Comparison of ENCODE assay signal across 15 cellular contexts in genomic region chr5:141135718-141136266, GRCh38. TPM values are rescaled to one million over a fixed set of nuclear protein-coding genes. Genes with fewer than 3 reads are reported as not detected.
A peak's percentile ranks its signal among the peaks of the same experiment; 100 is the strongest.
DNase-seq lines count a peak whose midpoint lies in the region; ATAC-seq, FAIRE-seq and TF ChIP-seq lines count a peak whose summit lies in the region.
"Had no signal": no experiment of that assay in that cellular context is flagged by ENCODE, and none has a peak within 500 bp of the region (broad histone marks: within the 10 kb centered on the region; RNA-seq: fewer than 3 reads in every experiment).

No MANE protein-coding gene starts in this region.

- H3K4me1 Mint-ChIP-seq in CD4-positive, CD25-positive, alpha-beta regulatory T cell, result peaks cover 3 to 7% (median 5%) of the 10 kb centered on the region in 4 donors
- peaks cover 8 to 14% (median 9%) of the 10 kb centered on the region in 3 donors for H3K4me1 Mint-ChIP-seq in T-cell
- H3K4me1 Mint-ChIP-seq in progenitor cell of endocrine pancreas (ENCODE audit: low read depth), result no peaks in the 10 kb centered on the region
- H3K4me1 Mint-ChIP-seq in stimulated activated naive B cell treated with anti-CD40 and anti-IgM and Interleukin-4, amounts not matched to agents 10 μg/mL and 1 μg/mL and 100 μg/mL, for 72 hours, result peaks cover 6 to 8% of the 10 kb centered on the region in 2 donors

- no peak for FAIRE-seq in D721Med (lab: Jason Lieb, UNC)
- FAIRE-seq: endometrium had no signal

- DNase-seq in CD4-positive, CD25-positive, alpha-beta regulatory T cell, result no peak
- DNase-seq in T-cell (no peak), progenitor cell of endocrine pancreas (ENCODE audit: low spot score, unreplicated experiment) (no peak), retina (no peak), D721Med (ENCODE audit: insufficient read length, low spot score) (no peak)
- DNase-seq in stimulated activated naive B cell treated with anti-CD40 and anti-IgM and Interleukin-4, amounts not matched to agents 10 μg/mL and 1 μg/mL and 100 μg/mL, for 72 hours, result no peak
- DNase-seq: activated CD8-positive, alpha-beta memory T cell treated with anti-CD3 and anti-CD28 coated beads, Interleukin-2, amount 10 ng/mL, durations not matched to agents 7 days and 5 days; amniotic stem cell; GOT3 had no signal

- peaks cover 15 to 17% of the 10 kb centered on the region in 2 experiments for H3K9me3 ChIP-seq in CD4-positive, CD25-positive, alpha-beta regulatory T cell (ENCODE audit: control insufficient read depth in 2 of 2, low read length in 2 of 2)

- CTCF ChIA-PET in T-cell (lab: Charles Lee), result interaction anchor here in 1 of 2 donors (1.3 kb wide), 1 partner anchor 14 kb away, joined by 3 read pairs; the partner anchor contains the start of gene PCDHB4

- peaks cover 4% of the 10 kb centered on the region for H3K36me3 Mint-ChIP-seq in CD4-positive, CD25-positive, alpha-beta regulatory T cell
- H3K36me3 Mint-ChIP-seq in T-cell, result no peaks in the 10 kb centered on the region
- H3K36me3 Mint-ChIP-seq in progenitor cell of endocrine pancreas (ENCODE audit: insufficient read depth), result peaks cover 66% of the 10 kb centered on the region
- peaks cover 7 to 10% of the 10 kb centered on the region in 2 donors for H3K36me3 Mint-ChIP-seq in stimulated activated naive B cell treated with anti-CD40 and anti-IgM and Interleukin-4, amounts not matched to agents 10 μg/mL and 1 μg/mL and 100 μg/mL, for 72 hours

- peaks cover 2% of the 10 kb centered on the region for H3K27me3 ChIP-seq in CD4-positive, CD25-positive, alpha-beta regulatory T cell (ENCODE audit: control insufficient read depth, insufficient read depth, low read length)
- H3K27me3 ChIP-seq: BLaER1 had no signal

- H3K4me3 Mint-ChIP-seq in CD4-positive, CD25-positive, alpha-beta regulatory T cell, result peak overlapping the region in 1 of 4 donors; percentile 78
- H3K4me3 Mint-ChIP-seq in T-cell (peak overlapping the region in 2 of 3 donors; percentile 53 to 62), progenitor cell of endocrine pancreas (ENCODE audit: low read depth) (peak overlapping the region; percentile 80)
- no peak overlapping the region for H3K4me3 Mint-ChIP-seq in stimulated activated naive B cell treated with anti-CD40 and anti-IgM and Interleukin-4, amounts not matched to agents 10 μg/mL and 1 μg/mL and 100 μg/mL, for 72 hours
- H3K4me3 Mint-ChIP-seq: activated CD8-positive, alpha-beta memory T cell treated with anti-CD3 and anti-CD28 coated beads, Interleukin-2, amount 10 ng/mL, durations not matched to agents 7 days and 5 days had no signal

- ATAC-seq in CD4-positive, CD25-positive, alpha-beta regulatory T cell (ENCODE audit: low read depth in 2 of 2), result no peak
- ATAC-seq in T-cell (replicated peaks in 1 of 4) (no peak), HG03025 (IDR thresholded peaks at IDR 0.05; ENCODE audit: low FRiP score, unreplicated experiment) (no peak)
- ATAC-seq in stimulated activated naive B cell treated with anti-CD40 and anti-IgM and Interleukin-4, amounts not matched to agents 10 μg/mL and 1 μg/mL and 100 μg/mL, for 72 hours (replicated peaks), result no peak
- ATAC-seq: activated CD8-positive, alpha-beta memory T cell treated with anti-CD3 and anti-CD28 coated beads, Interleukin-2, amount 10 ng/mL, durations not matched to agents 7 days and 5 days had no signal

- peaks cover 0 to 43% (median 19%) of the 10 kb centered on the region in 7 donors for H3K9me3 Mint-ChIP-seq in CD4-positive, CD25-positive, alpha-beta regulatory T cell
- H3K9me3 Mint-ChIP-seq in T-cell, result peaks cover 7 to 44% (median 36%) of the 10 kb centered on the region in 3 donors
- H3K9me3 Mint-ChIP-seq in progenitor cell of endocrine pancreas (ENCODE audit: low read depth), result peaks cover 60% of the 10 kb centered on the region
- H3K9me3 Mint-ChIP-seq in stimulated activated naive B cell treated with anti-CD40 and anti-IgM and Interleukin-4, amounts not matched to agents 10 μg/mL and 1 μg/mL and 100 μg/mL, for 72 hours, result peaks cover 18 to 22% of the 10 kb centered on the region in 2 donors

- H3K27ac Mint-ChIP-seq in CD4-positive, CD25-positive, alpha-beta regulatory T cell, result no peak overlapping the region
- H3K27ac Mint-ChIP-seq in T-cell (no peak overlapping the region), progenitor cell of endocrine pancreas (peak overlapping the region; percentile 98)
- H3K27ac Mint-ChIP-seq in stimulated activated naive B cell treated with anti-CD40 and anti-IgM and Interleukin-4, amounts not matched to agents 10 μg/mL and 1 μg/mL and 100 μg/mL, for 72 hours, result no peak overlapping the region
- H3K27ac Mint-ChIP-seq: activated CD8-positive, alpha-beta memory T cell treated with anti-CD3 and anti-CD28 coated beads, Interleukin-2, amount 10 ng/mL, durations not matched to agents 7 days and 5 days had no signal

- peak overlapping the region; percentile 26 for H3K4me3 ChIP-seq in CD4-positive, CD25-positive, alpha-beta regulatory T cell (ENCODE audit: low read depth, low read length)
- H3K4me3 ChIP-seq in iPS-11a (ENCODE audit: low read depth, low read length), result peak overlapping the region; percentile 57
- H3K4me3 ChIP-seq: BLaER1 had no signal

- TF ChIP-seq CTCF in progenitor cell of endocrine pancreas (IDR thresholded peaks at IDR 0.05; ENCODE audit: unreplicated experiment) (no peak), D721Med (IDR thresholded peaks at IDR 0.05; ENCODE audit: insufficient read depth, missing control alignments) (no peak)

- no peaks in the 10 kb centered on the region for H3K4me1 ChIP-seq in CD4-positive, CD25-positive, alpha-beta regulatory T cell (ENCODE audit: control insufficient read depth, insufficient read depth, low read length, poor library complexity, severe bottlenecking)
- H3K4me1 ChIP-seq: BLaER1 had no signal

- POLR2A ChIA-PET in T-cell (lab: Charles Lee), result no interaction called here

- no peak overlapping the region for H3K27ac ChIP-seq in CD4-positive, CD25-positive, alpha-beta regulatory T cell (ENCODE audit: insufficient read depth, low read length, poor library complexity, severe bottlenecking)
- H3K27ac ChIP-seq: BLaER1, neutrophil had no signal

- H3K27me3 Mint-ChIP-seq in CD4-positive, CD25-positive, alpha-beta regulatory T cell, result no peaks in the 10 kb centered on the region
- H3K27me3 Mint-ChIP-seq in T-cell (peaks cover 21 to 25% of the 10 kb centered on the region in 2 donors), progenitor cell of endocrine pancreas (no peaks in the 10 kb centered on the region)
- H3K27me3 Mint-ChIP-seq in stimulated activated naive B cell treated with anti-CD40 and anti-IgM and Interleukin-4, amounts not matched to agents 10 μg/mL and 1 μg/mL and 100 μg/mL, for 72 hours, result peaks cover 10 to 35% of the 10 kb centered on the region in 2 donors
- H3K27me3 Mint-ChIP-seq: activated CD8-positive, alpha-beta memory T cell treated with anti-CD3 and anti-CD28 coated beads, Interleukin-2, amount 10 ng/mL, durations not matched to agents 7 days and 5 days had no signal

- H3K36me3 ChIP-seq in CD4-positive, CD25-positive, alpha-beta regulatory T cell (ENCODE audit: control insufficient read depth, insufficient read depth, low read length), result no peaks in the 10 kb centered on the region
- H3K36me3 ChIP-seq: BLaER1, neutrophil had no signal

RNA-seq across cellular contexts. Expression of gene PCDHB5, which starts 0.8 kb away (rescaled TPM):
- not detected for total RNA-seq in CD4-positive, CD25-positive, alpha-beta regulatory T cell
- polyA plus RNA-seq in CD4-positive, CD25-positive, alpha-beta regulatory T cell, result under 1 TPM in 1 of 4 donors, not detected in 3; 0.19 TPM
- total RNA-seq in T-cell, result under 1 TPM in 3 of 5 donors, not detected in 2; 0.09 to 0.32 (median 0.30) TPM
- 29.4 and 32.4 TPM in 2 replicates for total RNA-seq in progenitor cell of endocrine pancreas
- total RNA-seq: activated CD8-positive, alpha-beta memory T cell treated with anti-CD3 and anti-CD28 coated beads, Interleukin-2, amount 10 ng/mL, durations not matched to agents 7 days and 5 days; T-helper 2 cell treated with Interferon-gamma antibody and Interleukin-4, amounts not matched to agents 100 ng/mL and 5 ng/mL, for 36 hours had no signal

RNA-seq across cellular contexts. Expression of gene PCDHB6, which starts 14.1 kb away (rescaled TPM):
- total RNA-seq in CD4-positive, CD25-positive, alpha-beta regulatory T cell, result not detected
- polyA plus RNA-seq in CD4-positive, CD25-positive, alpha-beta regulatory T cell, result not detected
- total RNA-seq in T-cell (not detected), progenitor cell of endocrine pancreas (2.4 and 2.7 TPM in 2 replicates)
- total RNA-seq: activated CD8-positive, alpha-beta memory T cell treated with anti-CD3 and anti-CD28 coated beads, Interleukin-2, amount 10 ng/mL, durations not matched to agents 7 days and 5 days; T-helper 2 cell treated with Interferon-gamma antibody and Interleukin-4, amounts not matched to agents 100 ng/mL and 5 ng/mL, for 36 hours had no signal

RNA-seq across cellular contexts. Expression of gene PCDHB4, which starts 14.2 kb away (rescaled TPM):
- total RNA-seq in CD4-positive, CD25-positive, alpha-beta regulatory T cell, result not detected
- polyA plus RNA-seq in CD4-positive, CD25-positive, alpha-beta regulatory T cell, result not detected
- not detected for total RNA-seq in T-cell
- 4.4 and 4.6 TPM in 2 replicates for total RNA-seq in progenitor cell of endocrine pancreas
- total RNA-seq: activated CD8-positive, alpha-beta memory T cell treated with anti-CD3 and anti-CD28 coated beads, Interleukin-2, amount 10 ng/mL, durations not matched to agents 7 days and 5 days; T-helper 2 cell treated with Interferon-gamma antibody and Interleukin-4, amounts not matched to agents 100 ng/mL and 5 ng/mL, for 36 hours had no signal

RNA-seq across cellular contexts. Expression of gene PCDHB3, which starts 35.5 kb away (rescaled TPM):
- not detected for total RNA-seq in CD4-positive, CD25-positive, alpha-beta regulatory T cell
- not detected for polyA plus RNA-seq in CD4-positive, CD25-positive, alpha-beta regulatory T cell
- total RNA-seq in T-cell (1 to 10 TPM in 1 of 5 donors, not detected in 4; 1.2 TPM), progenitor cell of endocrine pancreas (9.1 and 9.4 TPM in 2 replicates)
- total RNA-seq: activated CD8-positive, alpha-beta memory T cell treated with anti-CD3 and anti-CD28 coated beads, Interleukin-2, amount 10 ng/mL, durations not matched to agents 7 days and 5 days; T-helper 2 cell treated with Interferon-gamma antibody and Interleukin-4, amounts not matched to agents 100 ng/mL and 5 ng/mL, for 36 hours had no signal

RNA-seq across cellular contexts. Expression of gene PCDHB7, which starts 36.7 kb away (rescaled TPM):
- total RNA-seq in CD4-positive, CD25-positive, alpha-beta regulatory T cell, result not detected
- not detected for polyA plus RNA-seq in CD4-positive, CD25-positive, alpha-beta regulatory T cell
- total RNA-seq in T-cell, result not detected
- 0.93 and 1.1 TPM in 2 replicates for total RNA-seq in progenitor cell of endocrine pancreas
- total RNA-seq: activated CD8-positive, alpha-beta memory T cell treated with anti-CD3 and anti-CD28 coated beads, Interleukin-2, amount 10 ng/mL, durations not matched to agents 7 days and 5 days; T-helper 2 cell treated with Interferon-gamma antibody and Interleukin-4, amounts not matched to agents 100 ng/mL and 5 ng/mL, for 36 hours had no signal

Comparison
In these comparisons a context has a peak if more than half of its experiments do, and no peak if none do; other contexts are left out.
1. H3K4me3 Mint-ChIP-seq: peak in T-cell (2 of 3) and progenitor cell of endocrine pancreas (single experiment); none in stimulated activated naive B cell treated with anti-CD40 and anti-IgM and Interleukin-4, amounts not matched to agents 10 μg/mL and 1 μg/mL and 100 μg/mL, for 72 hours (0 of 2).
2. RNA of gene PCDHB5, which starts 0.8 kb away (total RNA-seq): 29.4 to 32.4 TPM in progenitor cell of endocrine pancreas; 0.09 to 0.32 TPM in T-cell and not detected in CD4-positive, CD25-positive, alpha-beta regulatory T cell (single experiment); every median in the first group is over 10 times any median in the second.